Comparison of ENCODE assay signal across 1 cellular context in genomic region chr17:75697651-75698291, GRCh38.
A peak's percentile ranks its signal among the peaks of the same experiment; 100 is the strongest.
TF ChIP-seq lines count a peak whose summit lies in the region.

No MANE protein-coding gene starts in this region.

TF ChIP-seq in HepG2, 621 proteins besides CTCF, POLR2A, EP300 and RAD21 (continued from another document and continues in another):
- TF ChIP-seq, protein P1, sequence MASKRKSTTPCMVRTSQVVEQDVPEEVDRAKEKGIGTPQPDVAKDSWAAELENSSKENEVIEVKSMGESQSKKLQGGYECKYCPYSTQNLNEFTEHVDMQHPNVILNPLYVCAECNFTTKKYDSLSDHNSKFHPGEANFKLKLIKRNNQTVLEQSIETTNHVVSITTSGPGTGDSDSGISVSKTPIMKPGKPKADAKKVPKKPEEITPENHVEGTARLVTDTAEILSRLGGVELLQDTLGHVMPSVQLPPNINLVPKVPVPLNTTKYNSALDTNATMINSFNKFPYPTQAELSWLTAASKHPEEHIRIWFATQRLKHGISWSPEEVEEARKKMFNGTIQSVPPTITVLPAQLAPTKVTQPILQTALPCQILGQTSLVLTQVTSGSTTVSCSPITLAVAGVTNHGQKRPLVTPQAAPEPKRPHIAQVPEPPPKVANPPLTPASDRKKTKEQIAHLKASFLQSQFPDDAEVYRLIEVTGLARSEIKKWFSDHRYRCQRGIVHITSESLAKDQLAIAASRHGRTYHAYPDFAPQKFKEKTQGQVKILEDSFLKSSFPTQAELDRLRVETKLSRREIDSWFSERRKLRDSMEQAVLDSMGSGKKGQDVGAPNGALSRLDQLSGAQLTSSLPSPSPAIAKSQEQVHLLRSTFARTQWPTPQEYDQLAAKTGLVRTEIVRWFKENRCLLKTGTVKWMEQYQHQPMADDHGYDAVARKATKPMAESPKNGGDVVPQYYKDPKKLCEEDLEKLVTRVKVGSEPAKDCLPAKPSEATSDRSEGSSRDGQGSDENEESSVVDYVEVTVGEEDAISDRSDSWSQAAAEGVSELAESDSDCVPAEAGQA (IDR thresholded peaks at IDR 0.05; ENCODE audit: low read depth) = no peak
- TF ChIP-seq, protein P1 (CRISPR knock-in tag; IDR thresholded peaks at IDR 0.05; ENCODE audit: borderline replicate concordance) = no peak
- TF ChIP-seq ZKSCAN1 (IDR thresholded peaks at IDR 0.05; ENCODE audit: low read length) = peak; percentile 99
- TF ChIP-seq NFE2L1 (CRISPR knock-in tag; IDR thresholded peaks at IDR 0.05; ENCODE audit: borderline replicate concordance) = no peak
- no peak for TF ChIP-seq FOXA1 (IDR thresholded peaks at IDR 0.05)
- TF ChIP-seq FOXA1 (CRISPR knock-in tag; IDR thresholded peaks at IDR 0.05) = 0 out of 2 replicates have a peak, but pooled peaks have one; percentile 25
- TF ChIP-seq SMAD9 (CRISPR knock-in tag; IDR thresholded peaks at IDR 0.05) = 0 out of 2 replicates have a peak, but pooled peaks have one; percentile 23
- TF ChIP-seq POLR2AphosphoS5 (IDR thresholded peaks at IDR 0.05; ENCODE audit: low read depth, low read length) = 0 out of 2 replicates have a peak, but pooled peaks have one; percentile 11
- TF ChIP-seq PRDM10 (CRISPR knock-in tag; IDR thresholded peaks at IDR 0.05; ENCODE audit: low read depth) = 0 out of 2 replicates have a peak, but pooled peaks have one; percentile 31
- TF ChIP-seq IKZF1 (IDR thresholded peaks at IDR 0.05) = no peak
- 0 out of 2 replicates have a peak, but pooled peaks have one; percentile 28 for TF ChIP-seq TARDBP (CRISPR knock-in tag; IDR thresholded peaks at IDR 0.05)
- TF ChIP-seq PHF5A (CRISPR knock-in tag; IDR thresholded peaks at IDR 0.05; ENCODE audit: low read depth, unreplicated experiment) = no peak
- TF ChIP-seq NR2F6 (IDR thresholded peaks at IDR 0.05) = no peak
- no peak for TF ChIP-seq NR2F6 (CRISPR knock-in tag; IDR thresholded peaks at IDR 0.05)
- TF ChIP-seq CHD2 (IDR thresholded peaks at IDR 0.05; ENCODE audit: low read depth, low read length) = no peak
- TF ChIP-seq NFE2 (CRISPR knock-in tag; IDR thresholded peaks at IDR 0.05) = no peak
- TF ChIP-seq BHLHE40 (IDR thresholded peaks at IDR 0.05; ENCODE audit: low read length) = no peak
- TF ChIP-seq, protein P2, sequence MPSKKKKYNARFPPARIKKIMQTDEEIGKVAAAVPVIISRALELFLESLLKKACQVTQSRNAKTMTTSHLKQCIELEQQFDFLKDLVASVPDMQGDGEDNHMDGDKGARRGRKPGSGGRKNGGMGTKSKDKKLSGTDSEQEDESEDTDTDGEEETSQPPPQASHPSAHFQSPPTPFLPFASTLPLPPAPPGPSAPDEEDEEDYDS (CRISPR knock-in tag; IDR thresholded peaks at IDR 0.05) = peak; percentile 40; the same call in 1 of the 2 replicates
- TF ChIP-seq, protein P3, sequence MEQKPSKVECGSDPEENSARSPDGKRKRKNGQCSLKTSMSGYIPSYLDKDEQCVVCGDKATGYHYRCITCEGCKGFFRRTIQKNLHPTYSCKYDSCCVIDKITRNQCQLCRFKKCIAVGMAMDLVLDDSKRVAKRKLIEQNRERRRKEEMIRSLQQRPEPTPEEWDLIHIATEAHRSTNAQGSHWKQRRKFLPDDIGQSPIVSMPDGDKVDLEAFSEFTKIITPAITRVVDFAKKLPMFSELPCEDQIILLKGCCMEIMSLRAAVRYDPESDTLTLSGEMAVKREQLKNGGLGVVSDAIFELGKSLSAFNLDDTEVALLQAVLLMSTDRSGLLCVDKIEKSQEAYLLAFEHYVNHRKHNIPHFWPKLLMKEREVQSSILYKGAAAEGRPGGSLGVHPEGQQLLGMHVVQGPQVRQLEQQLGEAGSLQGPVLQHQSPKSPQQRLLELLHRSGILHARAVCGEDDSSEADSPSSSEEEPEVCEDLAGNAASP (CRISPR knock-in tag; IDR thresholded peaks at IDR 0.05; ENCODE audit: borderline replicate concordance) = peak; percentile 34; the same call in 1 of the 2 replicates
- TF ChIP-seq FOXA3 (CRISPR knock-in tag; IDR thresholded peaks at IDR 0.05) = peak; percentile 68
- TF ChIP-seq MLX (CRISPR knock-in tag; IDR thresholded peaks at IDR 0.05) = peak; percentile 58; the same call in 1 of the 2 replicates
- TF ChIP-seq ZBTB33 (CRISPR knock-in tag; IDR thresholded peaks at IDR 0.05) = peak; percentile 96
- peak; percentile 54; the same call in 1 of the 2 replicates for TF ChIP-seq HDAC2 (CRISPR knock-in tag; IDR thresholded peaks at IDR 0.05)
- no peak for TF ChIP-seq YEATS4 (CRISPR knock-in tag; IDR thresholded peaks at IDR 0.05; ENCODE audit: borderline replicate concordance)
- TF ChIP-seq FOXO1 (CRISPR knock-in tag; IDR thresholded peaks at IDR 0.05) = 0 out of 2 replicates have a peak, but pooled peaks have one; percentile 23
- no peak for TF ChIP-seq CHD4 (IDR thresholded peaks at IDR 0.05; ENCODE audit: borderline replicate concordance, low read length)
- no peak for TF ChIP-seq SYNCRIP (IDR thresholded peaks at IDR 0.05; ENCODE audit: insufficient read depth, low read depth, low read length)
- no peak for TF ChIP-seq HDAC6 (IDR thresholded peaks at IDR 0.05; ENCODE audit: low read depth, low read length)
- TF ChIP-seq, protein P4, sequence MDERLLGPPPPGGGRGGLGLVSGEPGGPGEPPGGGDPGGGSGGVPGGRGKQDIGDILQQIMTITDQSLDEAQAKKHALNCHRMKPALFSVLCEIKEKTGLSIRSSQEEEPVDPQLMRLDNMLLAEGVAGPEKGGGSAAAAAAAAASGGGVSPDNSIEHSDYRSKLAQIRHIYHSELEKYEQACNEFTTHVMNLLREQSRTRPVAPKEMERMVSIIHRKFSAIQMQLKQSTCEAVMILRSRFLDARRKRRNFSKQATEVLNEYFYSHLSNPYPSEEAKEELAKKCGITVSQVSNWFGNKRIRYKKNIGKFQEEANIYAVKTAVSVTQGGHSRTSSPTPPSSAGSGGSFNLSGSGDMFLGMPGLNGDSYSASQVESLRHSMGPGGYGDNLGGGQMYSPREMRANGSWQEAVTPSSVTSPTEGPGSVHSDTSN (CRISPR knock-in tag; IDR thresholded peaks at IDR 0.05) = no peak
- TF ChIP-seq DMAP1 (CRISPR knock-in tag; IDR thresholded peaks at IDR 0.05) = no peak
- TF ChIP-seq RXRB (CRISPR knock-in tag; IDR thresholded peaks at IDR 0.05; ENCODE audit: borderline replicate concordance) = peak; percentile 61
- no peak for TF ChIP-seq ZNF225 (CRISPR knock-in tag; IDR thresholded peaks at IDR 0.05)
- TF ChIP-seq, protein P5, sequence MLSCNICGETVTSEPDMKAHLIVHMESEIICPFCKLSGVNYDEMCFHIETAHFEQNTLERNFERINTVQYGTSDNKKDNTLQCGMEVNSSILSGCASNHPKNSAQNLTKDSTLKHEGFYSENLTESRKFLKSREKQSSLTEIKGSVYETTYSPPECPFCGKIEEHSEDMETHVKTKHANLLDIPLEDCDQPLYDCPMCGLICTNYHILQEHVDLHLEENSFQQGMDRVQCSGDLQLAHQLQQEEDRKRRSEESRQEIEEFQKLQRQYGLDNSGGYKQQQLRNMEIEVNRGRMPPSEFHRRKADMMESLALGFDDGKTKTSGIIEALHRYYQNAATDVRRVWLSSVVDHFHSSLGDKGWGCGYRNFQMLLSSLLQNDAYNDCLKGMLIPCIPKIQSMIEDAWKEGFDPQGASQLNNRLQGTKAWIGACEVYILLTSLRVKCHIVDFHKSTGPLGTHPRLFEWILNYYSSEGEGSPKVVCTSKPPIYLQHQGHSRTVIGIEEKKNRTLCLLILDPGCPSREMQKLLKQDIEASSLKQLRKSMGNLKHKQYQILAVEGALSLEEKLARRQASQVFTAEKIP (CRISPR knock-in tag; IDR thresholded peaks at IDR 0.05; ENCODE audit: borderline replicate concordance) = no peak
- TF ChIP-seq ZBTB7B (CRISPR knock-in tag; IDR thresholded peaks at IDR 0.05) = 0 out of 2 replicates have a peak, but pooled peaks have one; percentile 25
- no peak for TF ChIP-seq ZNF530 (CRISPR knock-in tag; IDR thresholded peaks at IDR 0.05; ENCODE audit: low read depth)
- peak; percentile 29; the same call in 1 of the 2 replicates for TF ChIP-seq CEBPG (CRISPR knock-in tag; IDR thresholded peaks at IDR 0.05)
- TF ChIP-seq, protein P6, sequence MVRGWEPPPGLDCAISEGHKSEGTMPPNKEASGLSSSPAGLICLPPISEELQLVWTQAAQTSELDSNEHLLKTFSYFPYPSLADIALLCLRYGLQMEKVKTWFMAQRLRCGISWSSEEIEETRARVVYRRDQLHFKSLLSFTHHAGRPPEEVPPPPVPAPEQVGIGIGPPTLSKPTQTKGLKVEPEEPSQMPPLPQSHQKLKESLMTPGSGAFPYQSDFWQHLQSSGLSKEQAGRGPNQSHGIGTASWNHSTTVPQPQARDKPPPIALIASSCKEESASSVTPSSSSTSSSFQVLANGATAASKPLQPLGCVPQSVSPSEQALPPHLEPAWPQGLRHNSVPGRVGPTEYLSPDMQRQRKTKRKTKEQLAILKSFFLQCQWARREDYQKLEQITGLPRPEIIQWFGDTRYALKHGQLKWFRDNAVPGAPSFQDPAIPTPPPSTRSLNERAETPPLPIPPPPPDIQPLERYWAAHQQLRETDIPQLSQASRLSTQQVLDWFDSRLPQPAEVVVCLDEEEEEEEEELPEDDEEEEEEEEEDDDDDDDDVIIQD (CRISPR knock-in tag; IDR thresholded peaks at IDR 0.05; ENCODE audit: low read depth) = peak; percentile 44; the same call in 1 of the 2 replicates
- TF ChIP-seq ZMAT5 (CRISPR knock-in tag; IDR thresholded peaks at IDR 0.05; ENCODE audit: borderline replicate concordance, low read depth) = no peak
- TF ChIP-seq HNRNPH1 (optimal IDR thresholded peaks at IDR 0.05; ENCODE audit: low read depth, low read length) = no peak
- TF ChIP-seq HHEX (CRISPR knock-in tag; IDR thresholded peaks at IDR 0.05) = no peak
- TF ChIP-seq ZBTB42 (CRISPR knock-in tag; IDR thresholded peaks at IDR 0.05) = no peak
- TF ChIP-seq JUN (CRISPR knock-in tag; IDR thresholded peaks at IDR 0.05) = no peak
- no peak for TF ChIP-seq ONECUT2 (CRISPR knock-in tag; IDR thresholded peaks at IDR 0.05)
- peak; percentile 68 for TF ChIP-seq CCAR2 (optimal IDR thresholded peaks at IDR 0.05; ENCODE audit: low read depth, low read length)
- no peak for TF ChIP-seq ZFP82 (CRISPR knock-in tag; IDR thresholded peaks at IDR 0.05; ENCODE audit: borderline replicate concordance)
